ENCODE assay signal across 17 cellular contexts in genomic region chr4:112130903-112131302, GRCh38. TPM values are rescaled to one million over a fixed set of nuclear protein-coding genes. Genes with fewer than 3 reads are reported as not detected.
A peak's percentile ranks its signal among the peaks of the same experiment; 100 is the strongest.
DNase-seq lines count a peak whose midpoint lies in the region; ATAC-seq, FAIRE-seq and TF ChIP-seq lines count a peak whose summit lies in the region.
"Had no signal": no experiment of that assay in that cellular context is flagged by ENCODE, and none has a peak within 500 bp of the region (broad histone marks: within the 10 kb centered on the region; RNA-seq: fewer than 3 reads in every experiment).

No MANE protein-coding gene starts in this region.

- CTCF ChIA-PET in A673 (lab: Charles Lee): no interaction called here

- no peak for TF ChIP-seq EP300 in sigmoid colon (IDR thresholded peaks at IDR 0.05)

- no peak overlapping the region for H3K27ac ChIP-seq in A673 (ENCODE audit: low read depth, low read length, poor library complexity, severe bottlenecking)
- H3K27ac ChIP-seq in GM23338 (ENCODE audit: low read depth): peak overlapping the region; percentile 39; the same call in 1 of the 2 replicates
- no peak overlapping the region for H3K27ac ChIP-seq in astrocyte (ENCODE audit: low read depth, low read length)
- no peak overlapping the region for H3K27ac ChIP-seq in hepatocyte
- H3K27ac ChIP-seq in sigmoid colon: no peak overlapping the region
- H3K27ac ChIP-seq: dorsolateral prefrontal cortex, ovary, VCaP had no signal

- H3K4me1 Mint-ChIP-seq in GM23338 (peaks cover 40% of the 10 kb centered on the region), astrocyte (ENCODE audit: low read depth, unreplicated experiment) (peaks cover 21% of the 10 kb centered on the region)

- no peaks in the 10 kb centered on the region for H3K9me3 Mint-ChIP-seq in GM23338
- no peaks in the 10 kb centered on the region for H3K9me3 Mint-ChIP-seq in astrocyte (ENCODE audit: unreplicated experiment)

- H3K9me3 ChIP-seq in A673 (ENCODE audit: low read depth, low read length, poor library complexity, severe bottlenecking) (no peaks in the 10 kb centered on the region), astrocyte (ENCODE audit: insufficient read depth, low read depth, low read length) (peaks cover 2% of the 10 kb centered on the region), hepatocyte (ENCODE audit: low read depth) (no peaks in the 10 kb centered on the region), sigmoid colon (no peaks in the 10 kb centered on the region)
- H3K9me3 ChIP-seq: Caco-2, mucosa of descending colon, ovary had no signal

- no peak overlapping the region for H3K4me3 ChIP-seq in A673 (ENCODE audit: low read depth, low read length, poor library complexity, severe bottlenecking)
- H3K4me3 ChIP-seq in GM23338: no peak overlapping the region
- H3K4me3 ChIP-seq in astrocyte (ENCODE audit: insufficient read depth, low read depth, low read length): no peak overlapping the region
- no peak overlapping the region for H3K4me3 ChIP-seq in hepatocyte
- no peak overlapping the region for H3K4me3 ChIP-seq in sigmoid colon
- H3K4me3 ChIP-seq: dorsolateral prefrontal cortex, mucosa of descending colon, ovary had no signal

- H3K4me2 ChIP-seq in GM23338 (peak overlapping the region; percentile 20; the same call in 1 of the 2 replicates), astrocyte (ENCODE audit: low read length) (peak overlapping the region; percentile 35), hepatocyte (no peak overlapping the region)

- no peak for TF ChIP-seq POLR2A in sigmoid colon (IDR thresholded peaks at IDR 0.05)

- H3K9me2 ChIP-seq in GM23338 (ENCODE audit: insufficient read depth): no peaks in the 10 kb centered on the region
- H3K9me2 ChIP-seq in hepatocyte (replicated peaks; ENCODE audit: insufficient read depth): no peaks in the 10 kb centered on the region

- H3K27ac Mint-ChIP-seq in GM23338: peak overlapping the region; percentile 86
- peak overlapping the region; percentile 31 for H3K27ac Mint-ChIP-seq in astrocyte (ENCODE audit: unreplicated experiment)

- H3K36me3 ChIP-seq in A673 (ENCODE audit: insufficient read depth, low read length, poor library complexity, severe bottlenecking) (no peaks in the 10 kb centered on the region), GM23338 (ENCODE audit: insufficient read depth) (no peaks in the 10 kb centered on the region), astrocyte (ENCODE audit: insufficient read depth, low read length) (no peaks in the 10 kb centered on the region), hepatocyte (replicated peaks; ENCODE audit: insufficient read depth, low read depth) (no peaks in the 10 kb centered on the region), sigmoid colon (no peaks in the 10 kb centered on the region)
- H3K36me3 ChIP-seq: ovary had no signal

- peak; percentile 97 for ATAC-seq in GM23338
- no peak for ATAC-seq in omental fat pad (ENCODE audit: low FRiP score)
- no peak for ATAC-seq in HG02870 (IDR thresholded peaks at IDR 0.05; ENCODE audit: unreplicated experiment)
- ATAC-seq: mucosa of descending colon; stimulated activated naive CD8-positive, alpha-beta T cell treated with anti-CD3 and anti-CD28 coated beads, Interleukin-15, Interleukin-2, amounts not matched to agents 100 U/mL and 50 U/mL, for 24 hours had no signal

- H3K27me3 Mint-ChIP-seq in GM23338 (ENCODE audit: insufficient read depth, low read depth, poor library complexity) (peaks cover 6% of the 10 kb centered on the region), astrocyte (ENCODE audit: low read depth, unreplicated experiment) (no peaks in the 10 kb centered on the region)

- H4K20me1 ChIP-seq in GM23338 (replicated peaks; ENCODE audit: insufficient read depth) (no peaks in the 10 kb centered on the region), astrocyte (ENCODE audit: insufficient read depth, low read length) (no peaks in the 10 kb centered on the region), hepatocyte (ENCODE audit: insufficient read depth, poor library complexity, severe bottlenecking) (no peaks in the 10 kb centered on the region)

- 14% methylated on average over 4 of the region's 4 CpGs for WGBS in hepatocyte (ENCODE audit: low lambda C conversion rate, missing lambda C conversion rate)
- WGBS in sigmoid colon, 2 donors: 55 to 59% methylated on average over 4 of the region's 4 CpGs

- FAIRE-seq in astrocyte (lab: Jason Lieb, UNC): no peak

- BruUV-seq in A673 (replicated peaks; lab: Mats Ljungman, UMichigan): no TSS peak

- H3K4me1 ChIP-seq in A673 (ENCODE audit: insufficient read depth, low read length, poor library complexity, severe bottlenecking): peaks cover 33% of the 10 kb centered on the region
- H3K4me1 ChIP-seq in GM23338 (ENCODE audit: insufficient read depth): peaks cover 42% of the 10 kb centered on the region
- peaks cover 8% of the 10 kb centered on the region for H3K4me1 ChIP-seq in astrocyte (ENCODE audit: insufficient read depth, low read length)
- H3K4me1 ChIP-seq in hepatocyte (ENCODE audit: insufficient read depth): peaks cover 8% of the 10 kb centered on the region
- no peaks in the 10 kb centered on the region for H3K4me1 ChIP-seq in sigmoid colon

- POLR2A ChIA-PET in A673 (lab: Charles Lee; ENCODE audit: low non-redundant PET): no interaction called here

- TF ChIP-seq CTCF in A673 (conservative IDR thresholded peaks at IDR 0.05; ENCODE audit: low read depth, low read length) (no peak), GM23338 (conservative IDR thresholded peaks at IDR 0.05; ENCODE audit: low read depth in 2 of 2) (no peak), astrocyte (IDR thresholded peaks at IDR 0.05; ENCODE audit: insufficient read depth, low read depth, low read length) (no peak), hepatocyte (IDR thresholded peaks at IDR 0.05; ENCODE audit: poor library complexity) (no peak), omental fat pad (IDR thresholded peaks at IDR 0.05) (no peak), sigmoid colon (IDR thresholded peaks at IDR 0.05) (no peak)

- H3K4me3 Mint-ChIP-seq in GM23338 (peak overlapping the region; percentile 45), astrocyte (ENCODE audit: unreplicated experiment) (no peak overlapping the region)

- H3K36me3 Mint-ChIP-seq in GM23338 (ENCODE audit: low read depth) (no peaks in the 10 kb centered on the region), astrocyte (ENCODE audit: low read depth, unreplicated experiment) (no peaks in the 10 kb centered on the region)

- no peaks in the 10 kb centered on the region for H3K27me3 ChIP-seq in A673 (replicated peaks; ENCODE audit: insufficient read depth, low read depth, low read length, poor library complexity)
- no peaks in the 10 kb centered on the region for H3K27me3 ChIP-seq in GM23338 (ENCODE audit: insufficient read depth)
- no peaks in the 10 kb centered on the region for H3K27me3 ChIP-seq in astrocyte (ENCODE audit: insufficient read depth, low read length)
- no peaks in the 10 kb centered on the region for H3K27me3 ChIP-seq in hepatocyte
- no peaks in the 10 kb centered on the region for H3K27me3 ChIP-seq in sigmoid colon
- H3K27me3 ChIP-seq: ovary had no signal

- H2AFZ ChIP-seq in GM23338 (peak overlapping the region; percentile 75), astrocyte (ENCODE audit: low read depth, low read length) (peak overlapping the region; percentile 29), hepatocyte (peak overlapping the region; percentile 19)

- no peak overlapping the region for H3K9ac ChIP-seq in astrocyte (ENCODE audit: low read length)

- intact Hi-C loops in A673 (cut with micrococcal nuclease; ENCODE audit: unreplicated experiment) (no loop called here), sigmoid colon (cut with DNase I) (no loop called here)

- no peaks in the 10 kb centered on the region for H3F3A ChIP-seq in GM23338 (replicated peaks; ENCODE audit: low read depth)

- DNase-seq in A673 (ENCODE audit: low spot score) (peak; percentile 27), GM23338 (ENCODE audit: low spot score) (peak; percentile 50), astrocyte (ENCODE audit: low read depth) (peak; percentile 58), hepatocyte (ENCODE audit: low spot score) (no peak), omental fat pad (ENCODE audit: low spot score) (no peak), sigmoid colon (no peak)
- no peak for DNase-seq in stimulated activated CD4-positive, alpha-beta T cell treated with anti-CD3 and anti-CD28 coated beads, Interleukin-2, amount 100 ng/mL, for 48 hours
- DNase-seq: anterior cingulate cortex; Caco-2; dorsolateral prefrontal cortex; mucosa of descending colon; NCI-H2171 treated with DMSO at 0.1 percent for 48 hours; ovary; stimulated activated naive CD8-positive, alpha-beta T cell treated with anti-CD3 and anti-CD28 coated beads, Interleukin-15, Interleukin-2, amounts not matched to agents 100 U/mL and 50 U/mL, for 24 hours; SW 1271 had no signal

- H3K79me2 ChIP-seq in GM23338 (replicated peaks; ENCODE audit: insufficient read depth) (no peaks in the 10 kb centered on the region), astrocyte (ENCODE audit: insufficient read depth, low read length) (no peaks in the 10 kb centered on the region), hepatocyte (no peaks in the 10 kb centered on the region)

TF ChIP-seq in GM23338, 12 proteins besides CTCF, POLR2A, EP300 and RAD21 (continues in another document):
- TF ChIP-seq, protein P1, sequence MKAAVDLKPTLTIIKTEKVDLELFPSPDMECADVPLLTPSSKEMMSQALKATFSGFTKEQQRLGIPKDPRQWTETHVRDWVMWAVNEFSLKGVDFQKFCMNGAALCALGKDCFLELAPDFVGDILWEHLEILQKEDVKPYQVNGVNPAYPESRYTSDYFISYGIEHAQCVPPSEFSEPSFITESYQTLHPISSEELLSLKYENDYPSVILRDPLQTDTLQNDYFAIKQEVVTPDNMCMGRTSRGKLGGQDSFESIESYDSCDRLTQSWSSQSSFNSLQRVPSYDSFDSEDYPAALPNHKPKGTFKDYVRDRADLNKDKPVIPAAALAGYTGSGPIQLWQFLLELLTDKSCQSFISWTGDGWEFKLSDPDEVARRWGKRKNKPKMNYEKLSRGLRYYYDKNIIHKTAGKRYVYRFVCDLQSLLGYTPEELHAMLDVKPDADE (IDR thresholded peaks at IDR 0.05): no peak

RNA-seq across cellular contexts. Expression of gene FAM241A, which starts 14.4 kb away (rescaled TPM):
- total RNA-seq in A673 (2021) (1.4 and 1.5 TPM in 2 replicates), astrocyte (1.5 and 1.7 TPM in 2 replicates), hepatocyte (2.0 and 3.2 TPM in 2 replicates), omental fat pad (10 to 100 TPM in 3 of 4 donors, 1 to 10 TPM in 1; 6.0 to 37.4 (median 18.9) TPM), sigmoid colon (1 to 10 TPM; 2.8 to 3.7 (median 2.9) TPM)
- total RNA-seq in GM23338 (2014; rRNA removed; shearing (Covaris generic)): 0.43 and 0.63 TPM in 2 replicates
- polyA plus RNA-seq in GM23338 (2016; fragmentation: Nextera tagmentation; extraction: Ambion mirVana) (0.58 and 0.66 TPM in 2 replicates), hepatocyte (2.3 and 2.9 TPM in 2 replicates), sigmoid colon (1 to 10 TPM; 1.2 to 1.8 (median 1.6) TPM)

Comparison
In these comparisons a context has a peak if more than half of its experiments do, and no peak if none do; other contexts are left out.
1. DNase-seq: peak in A673 (single experiment), GM23338 (single experiment) and astrocyte (single experiment); none in hepatocyte (single experiment), omental fat pad (single experiment), stimulated activated CD4-positive, alpha-beta T cell treated with anti-CD3 and anti-CD28 coated beads, Interleukin-2, amount 100 ng/mL, for 48 hours (0 of 2) and sigmoid colon (single experiment).
2. H2AFZ ChIP-seq: peak in every context shown above with its lines; median percentile 75 in GM23338; 29 in astrocyte; 19 in hepatocyte.